In the genomic region with DNA sequence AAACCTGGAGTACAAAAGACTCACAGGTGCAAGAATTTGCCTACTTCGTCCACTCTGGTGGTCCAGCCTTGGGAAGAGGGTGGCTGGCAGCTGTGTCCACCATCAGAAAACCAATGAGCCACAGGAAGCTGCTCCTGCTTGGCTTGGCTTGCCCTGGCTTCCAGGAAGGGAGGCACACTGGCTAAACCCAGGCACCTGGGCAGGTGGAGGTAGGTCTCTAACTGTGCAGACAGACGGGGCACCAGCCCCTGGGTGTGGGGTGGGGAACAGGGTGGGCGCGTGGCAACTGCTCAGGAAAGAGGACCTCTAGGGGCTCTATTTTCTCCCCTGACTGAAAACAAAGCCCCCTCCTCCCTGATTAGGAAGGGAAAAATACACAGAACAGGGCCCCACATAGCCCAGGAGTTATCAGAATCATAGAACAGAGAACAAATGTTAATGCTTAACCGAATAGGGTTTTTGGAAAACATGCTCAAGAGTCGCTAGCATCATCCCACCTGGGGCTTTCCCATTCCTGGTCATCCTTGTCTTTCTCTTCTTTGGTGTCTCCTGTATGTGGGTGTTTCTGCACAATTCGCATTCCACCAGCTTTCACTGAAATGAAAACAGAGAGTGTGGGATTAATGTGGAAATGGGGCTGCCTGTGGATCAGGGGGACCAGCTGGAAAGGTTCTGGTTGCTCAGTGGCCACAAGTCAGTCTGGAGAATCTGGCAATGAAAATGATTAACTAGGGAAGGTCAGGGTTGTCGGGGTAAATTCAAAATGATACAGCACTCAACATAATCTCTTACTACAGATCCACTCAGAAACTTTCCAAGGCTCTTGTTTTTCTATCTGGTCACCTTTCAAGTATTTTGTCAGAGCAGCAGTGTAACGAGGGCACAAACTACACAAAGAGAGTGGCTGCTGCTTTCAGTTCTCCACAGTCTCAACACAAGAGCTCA, we compare ENCODE assay signal across 15 cellular contexts. TPM values are rescaled to one million over a fixed set of nuclear protein-coding genes. Genes with fewer than 3 reads are reported as not detected.
A peak's percentile ranks its signal among the peaks of the same experiment; 100 is the strongest.
DNase-seq lines count a peak whose midpoint lies in the region; ATAC-seq and TF ChIP-seq lines count a peak whose summit lies in the region.
"Had no signal": no experiment of that assay in that cellular context is flagged by ENCODE, and none has a peak within 500 bp of the region (broad histone marks: within the 10 kb centered on the region; RNA-seq: fewer than 3 reads in every experiment).

No MANE protein-coding gene starts in this region.

- H3K27ac ChIP-seq in right lobe of liver: peak overlapping the region; percentile 70 to 96 (median 93)

- H3K4me3 ChIP-seq in right lobe of liver: peak overlapping the region in 2 of 3 donors; percentile 11 to 12
- H3K4me3 ChIP-seq: GM23338, tibial nerve had no signal

- H3K27ac Mint-ChIP-seq in CD14-positive monocyte (peak overlapping the region in 5 of 7 donors; percentile 19 to 64 (median 59)), natural killer cell (no peak overlapping the region)
- H3K27ac Mint-ChIP-seq: GM23338 had no signal

- H3K9me3 ChIP-seq in right lobe of liver: no peaks in the 10 kb centered on the region
- H3K9me3 ChIP-seq: tibial nerve had no signal

- no peak for TF ChIP-seq POLR2A in right lobe of liver (IDR thresholded peaks at IDR 0.05)

- intact Hi-C loops in CD14-positive monocyte (cut with micrococcal nuclease) (no loop called here), right lobe of liver (cut with DNase I) (no loop called here), natural killer cell (cut with micrococcal nuclease) (no loop called here), left ventricle myocardium superior (cut with micrococcal nuclease) (no loop called here)

- ATAC-seq in GM21737 (IDR thresholded peaks at IDR 0.05; ENCODE audit: unreplicated experiment) (peak; percentile 34), right lobe of liver (peak; percentile 80 to 88 (median 86)), natural killer cell (no peak), left ventricle myocardium superior (no peak), GM21447 (IDR thresholded peaks at IDR 0.05; ENCODE audit: unreplicated experiment) (no peak)
- ATAC-seq: GM23338 had no signal

- H3K4me1 Mint-ChIP-seq in CD14-positive monocyte: peaks cover 33% of the 10 kb centered on the region
- H3K4me1 Mint-ChIP-seq in natural killer cell: peaks cover 7 to 23% of the 10 kb centered on the region in 2 donors

- H3K4me3 Mint-ChIP-seq in CD14-positive monocyte (no peak overlapping the region), natural killer cell (no peak overlapping the region)
- H3K4me3 Mint-ChIP-seq: central memory CD8-positive, alpha-beta T cell; GM23338 had no signal

- 36% methylated on average over 5 of the region's 9 CpGs for WGBS in right lobe of liver (ENCODE audit: insufficient coverage, low coverage, low lambda C conversion rate, missing lambda C conversion rate)

- DNase-seq in CD14-positive monocyte (ENCODE audit: low spot score) (no peak), HT-29 (ENCODE audit: low spot score) (peak; percentile 23), right lobe of liver (no peak), natural killer cell (no peak), inferior parietal cortex (ENCODE audit: extremely low spot score) (no peak), left ventricle myocardium superior (no peak)
- DNase-seq: activated CD4-positive, alpha-beta T cell treated with anti-CD3 and anti-CD28 coated beads for 1 hour; activated T-cell treated with anti-CD3 and anti-CD28 coated beads, Interleukin-2, amount 50 U/mL, for 1 hour; head of caudate nucleus; NCI-H2227 treated with DMSO at 0.1 percent for 48 hours had no signal

- H3K27me3 Mint-ChIP-seq in CD14-positive monocyte (ENCODE audit: low read depth in 3 of 3) (no peaks in the 10 kb centered on the region), natural killer cell (ENCODE audit: low read depth in 2 of 2) (no peaks in the 10 kb centered on the region)
- H3K27me3 Mint-ChIP-seq: central memory CD8-positive, alpha-beta T cell had no signal

- H3K36me3 Mint-ChIP-seq in CD14-positive monocyte: peaks cover 71 to 82% of the 10 kb centered on the region in 2 donors
- H3K36me3 Mint-ChIP-seq in natural killer cell: peaks cover 19% of the 10 kb centered on the region

- H3K27me3 ChIP-seq in right lobe of liver: no peaks in the 10 kb centered on the region
- H3K27me3 ChIP-seq: tibial nerve had no signal

- peaks cover 0 to 57% (median 13%) of the 10 kb centered on the region in 4 donors for H3K4me1 ChIP-seq in right lobe of liver

- H3K36me3 ChIP-seq in right lobe of liver: peaks cover 5 to 15% (median 6%) of the 10 kb centered on the region in 4 donors

- TF ChIP-seq CTCF in CD14-positive monocyte (IDR thresholded peaks at IDR 0.05): no peak
- no peak for TF ChIP-seq CTCF in right lobe of liver (IDR thresholded peaks at IDR 0.05)
- no peak for TF ChIP-seq CTCF in natural killer cell (IDR thresholded peaks at IDR 0.05)

- H3K9me3 Mint-ChIP-seq in CD14-positive monocyte (no peaks in the 10 kb centered on the region), natural killer cell (no peaks in the 10 kb centered on the region)
- H3K9me3 Mint-ChIP-seq: central memory CD8-positive, alpha-beta T cell; GM23338 had no signal

RNA-seq across cellular contexts. Expression of a gene that starts 13.1 kb away (rescaled TPM):
- 10 to 100 TPM; 60.9 to 69.0 TPM for polyA plus RNA-seq in CD14-positive monocyte
- total RNA-seq in HT-29 (2014; rRNA removed; shearing (Covaris generic)): 45.9 and 54.2 TPM in 2 replicates
- 100 to 1,000 TPM in 4 of 6 experiments, 10 to 100 TPM in 2; 97.0 to 126 (median 104) TPM for total RNA-seq in right lobe of liver
- 10 to 100 TPM; 38.4 to 48.9 (median 44.9) TPM for total RNA-seq in natural killer cell
- 16.9 TPM for total RNA-seq in left ventricle myocardium superior

Comparison
In these comparisons a context has a peak if more than half of its experiments do, and no peak if none do; other contexts are left out.
1. H3K27ac Mint-ChIP-seq: peak in CD14-positive monocyte (5 of 7); none in natural killer cell (0 of 2).
2. ATAC-seq: peak in GM21737 (single experiment) and right lobe of liver (4 of 4); none in natural killer cell (0 of 3), left ventricle myocardium superior (single experiment) and GM21447 (single experiment).